In genomic region chr6:50820590-50821234, GRCh38 we compare ENCODE assay signal across 13 cellular contexts. TPM values are rescaled to one million over a fixed set of nuclear protein-coding genes. Genes with fewer than 3 reads are reported as not detected.
DNase-seq lines count a peak whose midpoint lies in the region; ATAC-seq and TF ChIP-seq lines count a peak whose summit lies in the region.
"Had no signal": no experiment of that assay in that cellular context is flagged by ENCODE, and none has a peak within 500 bp of the region (broad histone marks: within the 10 kb centered on the region; RNA-seq: fewer than 3 reads in every experiment).

No MANE protein-coding gene starts in this region.

- 3% methylated on average over 16 of the region's 16 CpGs for WGBS in right cardiac atrium
- 2 to 4% methylated on average over 16 of the region's 16 CpGs for WGBS in heart right ventricle, 2 donors

- H3K4me1 ChIP-seq in right cardiac atrium (ENCODE audit: control insufficient read depth, insufficient read depth, low read length) (no peaks in the 10 kb centered on the region), heart right ventricle (peaks cover 0 to 25% (median 7%) of the 10 kb centered on the region in 9 donors), muscle layer of colon (ENCODE audit: insufficient read depth, low read length) (peaks cover 13% of the 10 kb centered on the region)

- H3K36me3 ChIP-seq in heart right ventricle: no peaks in the 10 kb centered on the region
- H3K36me3 ChIP-seq in brain microvascular endothelial cell (replicated peaks): no peaks in the 10 kb centered on the region
- H3K36me3 ChIP-seq in muscle layer of colon (ENCODE audit: insufficient read depth, low read length): no peaks in the 10 kb centered on the region

- DNase-seq in right cardiac atrium (no peak), heart right ventricle (no peak), brain microvascular endothelial cell (no peak), epidermal melanocyte (ENCODE audit: insufficient read length, low spot score) (no peak), foreskin fibroblast (no peak), OCI-M1 (lab: John Stamatoyannopoulos, UW) (no peak)
- DNase-seq: activated naive CD4-positive, alpha-beta T cell treated with Interleukin-2 at 50 U/mL for 16 hours; NCI-H1092 treated with DMSO at 0.1 percent for 48 hours had no signal

- H3K9me3 ChIP-seq in right cardiac atrium (ENCODE audit: control insufficient read depth, low read length) (no peaks in the 10 kb centered on the region), heart right ventricle (no peaks in the 10 kb centered on the region), muscle layer of colon (ENCODE audit: low read length) (no peaks in the 10 kb centered on the region)

- in situ Hi-C loops in brain microvascular endothelial cell (cut with HindIII; ENCODE audit: low pct_ligation_motif_present, low sequenced_read_pairs): no loop called here

- ATAC-seq in right cardiac atrium: no peak
- no peak for ATAC-seq in heart right ventricle
- no peak for ATAC-seq in GM18498 (IDR thresholded peaks at IDR 0.05; ENCODE audit: unreplicated experiment)

- H3K9ac ChIP-seq in muscle layer of colon (ENCODE audit: low read length): no peak overlapping the region

- no peak for TF ChIP-seq CTCF in heart right ventricle (IDR thresholded peaks at IDR 0.05)
- no peak for TF ChIP-seq CTCF in brain microvascular endothelial cell (IDR thresholded peaks at IDR 0.05; ENCODE audit: low read depth, low read length, missing control alignments)
- TF ChIP-seq CTCF in foreskin fibroblast (IDR thresholded peaks at IDR 0.05; ENCODE audit: low read depth, low read length): no peak

- H3K27me3 ChIP-seq in right cardiac atrium (ENCODE audit: control insufficient read depth, insufficient read depth): peaks cover 7% of the 10 kb centered on the region
- H3K27me3 ChIP-seq in heart right ventricle: peaks cover 36 to 100% (median 100%) of the 10 kb centered on the region in 7 donors
- peaks cover 53% of the 10 kb centered on the region for H3K27me3 ChIP-seq in brain microvascular endothelial cell (replicated peaks)
- peaks cover 76 to 82% of the 10 kb centered on the region in 2 donors for H3K27me3 ChIP-seq in muscle layer of colon (ENCODE audit: control insufficient read depth in 1 of 2, insufficient read depth in 2 of 2, low read length in 2 of 2)

- H3K27ac ChIP-seq in right cardiac atrium (ENCODE audit: low read length) (no peak overlapping the region), heart right ventricle (no peak overlapping the region), brain microvascular endothelial cell (no peak overlapping the region), muscle layer of colon (ENCODE audit: low read depth, low read length) (no peak overlapping the region)

- intact Hi-C loops in right cardiac atrium (cut with DNase I): loop anchor here in 1 of 4 donors (10.0 kb wide), 1 partner anchor 1194 kb away; no protein-coding TSS in a partner anchor
- intact Hi-C loops in heart right ventricle (cut with DNase I): no loop called here

- H3K4me3 ChIP-seq in right cardiac atrium (ENCODE audit: low read length) (peak overlapping the region; percentile 21), heart right ventricle (peak overlapping the region in 1 of 10 donors; percentile 18), brain microvascular endothelial cell (ENCODE audit: low read depth, low read length) (peak overlapping the region; percentile 15), muscle layer of colon (ENCODE audit: low read depth in 1 of 2, low read length in 2 of 2) (peak overlapping the region; percentile 12 to 23), foreskin fibroblast (ENCODE audit: low read depth in 1 of 2, low read length in 2 of 2) (no peak overlapping the region)
- H3K4me3 ChIP-seq: lung had no signal

RNA-seq across cellular contexts. Expression of gene TFAP2B, which starts 2.0 kb away (rescaled TPM):
- not detected for total RNA-seq in right cardiac atrium
- polyA plus RNA-seq in right cardiac atrium: not detected
- not detected for total RNA-seq in heart right ventricle
- polyA plus RNA-seq in heart right ventricle: under 1 TPM; 0.01 to 0.07 TPM
- total RNA-seq: frontal cortex, G401, lung had no signal

Comparison
In these comparisons a context has a peak if more than half of its experiments do, and no peak if none do; other contexts are left out.
1. H3K4me3 ChIP-seq: peak in right cardiac atrium (single experiment), brain microvascular endothelial cell (single experiment) and muscle layer of colon (2 of 2); none in foreskin fibroblast (0 of 2).